ENCODE assay signal across 15 cellular contexts in genomic region chr1:29689372-29690030, GRCh38.
DNase-seq lines count a peak whose midpoint lies in the region; ATAC-seq, FAIRE-seq and TF ChIP-seq lines count a peak whose summit lies in the region.
"Had no signal": no experiment of that assay in that cellular context is flagged by ENCODE, and none has a peak within 500 bp of the region (broad histone marks: within the 10 kb centered on the region; RNA-seq: fewer than 3 reads in every experiment).

No MANE protein-coding gene starts in this region.

- no peak overlapping the region for H3K4me3 Mint-ChIP-seq in natural killer cell treated with Interleukin-12 subunit alpha and Interleukin-12 subunit beta and Interleukin-15 and Interleukin-18, amount 100 ng/mL, for 72 hours
- H3K4me3 Mint-ChIP-seq in natural killer cell = no peak overlapping the region
- H3K4me3 Mint-ChIP-seq in CD4-positive, alpha-beta T cell = no peak overlapping the region
- H3K4me3 Mint-ChIP-seq: B cell had no signal

- H3K4me1 ChIP-seq in SJSA1 (replicated peaks) = peaks cover 18% of the 10 kb centered on the region
- H3K4me1 ChIP-seq in kidney (ENCODE audit: control insufficient read depth in 1 of 2, insufficient read depth in 1 of 2, low read depth in 1 of 2, low read length in 2 of 2) = no peaks in the 10 kb centered on the region
- peaks cover 0 to 11% (median 0%) of the 10 kb centered on the region in 12 donors for H3K4me1 ChIP-seq in heart left ventricle
- H3K4me1 ChIP-seq: psoas muscle, upper lobe of left lung had no signal

- CTCF ChIA-PET in CD4-positive, alpha-beta T cell (lab: Charles Lee) = no interaction called here
- CTCF ChIA-PET in HEK293T (lab: Yijun Ruan, JAX) = interaction anchor here (0.6 kb wide), 1 partner anchor 79 kb away, joined by 3 read pairs; no protein-coding TSS in a partner anchor

- no peaks in the 10 kb centered on the region for H3K9me3 Mint-ChIP-seq in natural killer cell treated with Interleukin-12 subunit alpha and Interleukin-12 subunit beta and Interleukin-15 and Interleukin-18, amount 100 ng/mL, for 72 hours
- H3K9me3 Mint-ChIP-seq in natural killer cell = no peaks in the 10 kb centered on the region
- no peaks in the 10 kb centered on the region for H3K9me3 Mint-ChIP-seq in CD4-positive, alpha-beta T cell

- DNase-seq in natural killer cell treated with Interleukin-12 subunit alpha and Interleukin-12 subunit beta and Interleukin-15 and Interleukin-18, amount 100 ng/mL, for 72 hours (ENCODE audit: low spot score) = peak; percentile 58
- DNase-seq in natural killer cell (no peak), SJSA1 (ENCODE audit: low read depth in 1 of 2, low spot score in 2 of 2) (peak in 1 of 2 experiments; percentile 30), kidney (peak; percentile 54), heart left ventricle (no peak), superior temporal gyrus (ENCODE audit: extremely low spot score) (no peak), HEK293T (ENCODE audit: extremely low spot score) (no peak)
- DNase-seq in CD4-positive, alpha-beta T cell = no peak
- DNase-seq: NCI-H187 treated with DMSO at 0.1 percent for 48 hours; NCI-H774; stimulated activated CD4-positive, alpha-beta T cell treated with anti-CD3 and anti-CD28 coated beads, Interleukin-1b, Interleukin-23, amount 100 ng/mL, for 48 hours had no signal

- no peak overlapping the region for H3K4me3 ChIP-seq in SJSA1
- no peak overlapping the region for H3K4me3 ChIP-seq in kidney (ENCODE audit: low read length in 2 of 2)
- H3K4me3 ChIP-seq in heart left ventricle = no peak overlapping the region
- H3K4me3 ChIP-seq: psoas muscle, upper lobe of left lung had no signal

- TF ChIP-seq POLR2A in heart left ventricle (IDR thresholded peaks at IDR 0.05) = no peak

- ATAC-seq in natural killer cell treated with Interleukin-12 subunit alpha and Interleukin-12 subunit beta and Interleukin-15 and Interleukin-18, amount 100 ng/mL, for 72 hours = no peak
- no peak for ATAC-seq in natural killer cell
- no peak for ATAC-seq in CD4-positive, alpha-beta T cell (ENCODE audit: poor library complexity)
- no peak for ATAC-seq in heart left ventricle
- ATAC-seq: psoas muscle had no signal

- H3K36me3 Mint-ChIP-seq in natural killer cell treated with Interleukin-12 subunit alpha and Interleukin-12 subunit beta and Interleukin-15 and Interleukin-18, amount 100 ng/mL, for 72 hours = no peaks in the 10 kb centered on the region
- no peaks in the 10 kb centered on the region for H3K36me3 Mint-ChIP-seq in natural killer cell
- no peaks in the 10 kb centered on the region for H3K36me3 Mint-ChIP-seq in CD4-positive, alpha-beta T cell (ENCODE audit: low read depth)

- POLR2A ChIA-PET in CD4-positive, alpha-beta T cell (lab: Charles Lee) = no interaction called here
- POLR2A ChIA-PET in HEK293T (lab: Yijun Ruan, JAX) = no interaction called here

- FAIRE-seq in kidney (lab: Jason Lieb, UNC) = no peak
- FAIRE-seq: islet of Langerhans had no signal

- 0 out of 2 replicates have a peak, but pooled peaks cover 12% of the 10 kb centered on the region for H3K27me3 ChIP-seq in SJSA1 (replicated peaks)
- peaks cover 17% of the 10 kb centered on the region for H3K27me3 ChIP-seq in CD4-positive, alpha-beta T cell (ENCODE audit: control insufficient read depth, insufficient read depth, low read length)
- peaks cover 0 to 54% (median 18%) of the 10 kb centered on the region in 9 donors for H3K27me3 ChIP-seq in heart left ventricle

- H3K36me3 ChIP-seq in SJSA1 (no peaks in the 10 kb centered on the region), kidney (ENCODE audit: control insufficient read depth in 1 of 2, insufficient read depth in 2 of 2, low read length in 2 of 2) (no peaks in the 10 kb centered on the region), heart left ventricle (no peaks in the 10 kb centered on the region)
- H3K36me3 ChIP-seq: upper lobe of left lung had no signal

- no peak for TF ChIP-seq CTCF in natural killer cell (IDR thresholded peaks at IDR 0.05)
- TF ChIP-seq CTCF in kidney (IDR thresholded peaks at IDR 0.05; ENCODE audit: borderline replicate concordance, extremely low read depth, insufficient read depth) = no peak
- no peak for TF ChIP-seq CTCF in CD4-positive, alpha-beta T cell (IDR thresholded peaks at IDR 0.05)
- no peak for TF ChIP-seq CTCF in heart left ventricle (IDR thresholded peaks at IDR 0.05)

- peak overlapping the region in 1 of 2 donors; percentile 59 for H3K27ac Mint-ChIP-seq in natural killer cell treated with Interleukin-12 subunit alpha and Interleukin-12 subunit beta and Interleukin-15 and Interleukin-18, amount 100 ng/mL, for 72 hours
- no peak overlapping the region for H3K27ac Mint-ChIP-seq in natural killer cell
- no peak overlapping the region for H3K27ac Mint-ChIP-seq in CD4-positive, alpha-beta T cell
- H3K27ac Mint-ChIP-seq: B cell had no signal

- H3K9me3 ChIP-seq in SJSA1 (replicated peaks) = no peaks in the 10 kb centered on the region
- peaks cover 0 to 4% of the 10 kb centered on the region in 2 donors for H3K9me3 ChIP-seq in kidney (ENCODE audit: control insufficient read depth in 1 of 2, low read length in 2 of 2)
- no peaks in the 10 kb centered on the region for H3K9me3 ChIP-seq in CD4-positive, alpha-beta T cell (ENCODE audit: control insufficient read depth, low read length)
- peaks cover 0 to 15% (median 0%) of the 10 kb centered on the region in 12 donors for H3K9me3 ChIP-seq in heart left ventricle
- H3K9me3 ChIP-seq: psoas muscle, upper lobe of left lung had no signal

- intact Hi-C loops in natural killer cell (cut with micrococcal nuclease) (no loop called here), kidney (cut with DNase I) (no loop called here), heart left ventricle (cut with DNase I) (loop anchor here in 1 of 10 donors (10.0 kb wide), 1 partner anchor 435 kb away; no protein-coding TSS in a partner anchor)
- intact Hi-C loops in CD4-positive, alpha-beta T cell (cut with DNase I, micrococcal nuclease) = no loop called here

- peaks cover 7 to 8% of the 10 kb centered on the region in 2 donors for H3K4me1 Mint-ChIP-seq in natural killer cell treated with Interleukin-12 subunit alpha and Interleukin-12 subunit beta and Interleukin-15 and Interleukin-18, amount 100 ng/mL, for 72 hours (ENCODE audit: low read depth in 2 of 2)
- H3K4me1 Mint-ChIP-seq in natural killer cell = no peaks in the 10 kb centered on the region
- no peaks in the 10 kb centered on the region for H3K4me1 Mint-ChIP-seq in CD4-positive, alpha-beta T cell (ENCODE audit: low read depth)

- peaks cover 21 to 30% of the 10 kb centered on the region in 2 donors for H3K27me3 Mint-ChIP-seq in natural killer cell treated with Interleukin-12 subunit alpha and Interleukin-12 subunit beta and Interleukin-15 and Interleukin-18, amount 100 ng/mL, for 72 hours
- peaks cover 4 to 7% of the 10 kb centered on the region in 2 donors for H3K27me3 Mint-ChIP-seq in natural killer cell (ENCODE audit: low read depth in 2 of 2)
- H3K27me3 Mint-ChIP-seq in CD4-positive, alpha-beta T cell = peaks cover 19% of the 10 kb centered on the region

- H3K27ac ChIP-seq in SJSA1 = 0 out of 2 replicates have a peak overlapping the region, but pooled peaks have one; percentile 31
- no peak overlapping the region for H3K27ac ChIP-seq in kidney (ENCODE audit: low read depth in 2 of 2, low read length in 2 of 2)
- H3K27ac ChIP-seq in CD4-positive, alpha-beta T cell (ENCODE audit: low read depth, low read length) = no peak overlapping the region
- H3K27ac ChIP-seq in heart left ventricle = no peak overlapping the region
- H3K27ac ChIP-seq: psoas muscle, upper lobe of left lung had no signal

- no peak overlapping the region for H3K9ac ChIP-seq in kidney (ENCODE audit: low read length in 2 of 2)

- 58 to 63% (median 63%) methylated on average over 6 to 13 of the region's 13 CpGs for WGBS in heart left ventricle, 4 donors

TF ChIP-seq in HEK293T, 16 proteins besides CTCF, POLR2A, EP300 and RAD21:
- TF ChIP-seq ELF4 (IDR thresholded peaks at IDR 0.05) (no peak), ZNF384 (IDR thresholded peaks at IDR 0.05) (no peak)

Comparison
In these comparisons a context has a peak if more than half of its experiments do, and no peak if none do; other contexts are left out.
1. DNase-seq: peak in natural killer cell treated with Interleukin-12 subunit alpha and Interleukin-12 subunit beta and Interleukin-15 and Interleukin-18, amount 100 ng/mL, for 72 hours (single experiment) and kidney (single experiment); none in natural killer cell (single experiment), CD4-positive, alpha-beta T cell (0 of 10), heart left ventricle (0 of 5), superior temporal gyrus (single experiment) and HEK293T (single experiment).